8 cellular contexts compared by ENCODE assay signal in genomic region chr5:37738057-37738691, GRCh38.
A peak's percentile ranks its signal among the peaks of the same experiment; 100 is the strongest.
DNase-seq lines count a peak whose midpoint lies in the region; ATAC-seq and TF ChIP-seq lines count a peak whose summit lies in the region.

No MANE protein-coding gene starts in this region.

- H3K4me3 ChIP-seq in RWPE2 (ENCODE audit: severe bottlenecking): no peak overlapping the region

- peaks cover 11% of the 10 kb centered on the region for H3K4me1 ChIP-seq in RWPE2 (ENCODE audit: insufficient read depth, poor library complexity, severe bottlenecking)

- H3K27ac ChIP-seq in RWPE2 (ENCODE audit: poor library complexity, severe bottlenecking): no peak overlapping the region

- H3K9me3 ChIP-seq in RWPE2 (ENCODE audit: severe bottlenecking): no peaks in the 10 kb centered on the region

- ATAC-seq in GM19463 (IDR thresholded peaks at IDR 0.05; ENCODE audit: unreplicated experiment) (peak; percentile 90), HG03520 (IDR thresholded peaks at IDR 0.05; ENCODE audit: unreplicated experiment) (peak; percentile 86), RWPE2 (ENCODE audit: low read depth) (peak; percentile 92), left ventricle myocardium superior (no peak)

- H3K36me3 ChIP-seq in RWPE2 (ENCODE audit: low read depth): no peaks in the 10 kb centered on the region

- intact Hi-C loops in left ventricle myocardium superior (cut with micrococcal nuclease): no loop called here

- DNase-seq in Daoy (ENCODE audit: low read depth) (peak; percentile 86), RWPE2 (ENCODE audit: low spot score) (no peak), fibroblast of peridontal ligament (ENCODE audit: extremely low read depth) (peak; percentile 99), superior temporal gyrus (ENCODE audit: extremely low spot score) (peak; percentile 53), left ventricle myocardium superior (no peak)
- DNase-seq in effector CD8-positive, alpha-beta T cell (lab: John Stamatoyannopoulos, UW): no peak

- H3K27me3 ChIP-seq in RWPE2 (ENCODE audit: insufficient read depth, poor library complexity, severe bottlenecking): no peaks in the 10 kb centered on the region

- no peak for TF ChIP-seq CTCF in RWPE2 (IDR thresholded peaks at IDR 0.05; ENCODE audit: poor library complexity, severe bottlenecking)

Comparison
In these comparisons a context has a peak if more than half of its experiments do, and no peak if none do; other contexts are left out.
1. DNase-seq: peak in Daoy (single experiment), fibroblast of peridontal ligament (single experiment) and superior temporal gyrus (single experiment); none in RWPE2 (single experiment), left ventricle myocardium superior (single experiment) and effector CD8-positive, alpha-beta T cell (single experiment).